29 cellular contexts compared by ENCODE assay signal in the genomic region with DNA sequence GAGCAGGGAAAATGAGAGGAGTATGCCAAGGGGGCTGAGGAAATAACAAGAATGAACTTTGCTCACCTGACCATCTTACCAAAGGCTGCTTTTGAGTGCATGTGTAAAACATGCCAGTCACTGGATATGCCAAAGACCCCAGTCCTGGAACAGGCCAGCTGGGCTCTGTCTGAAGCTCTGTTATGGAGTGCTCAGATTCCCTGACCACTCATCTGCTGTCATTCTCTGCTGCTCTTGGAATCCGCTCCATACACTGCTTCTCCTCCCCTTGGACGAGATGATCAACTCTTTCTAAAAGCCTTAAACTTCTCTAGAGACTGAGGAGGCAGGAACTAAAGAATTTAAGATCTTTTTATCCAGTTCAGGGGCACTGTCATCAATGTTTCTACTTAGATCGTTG.
"Had no signal": no experiment of that assay in that cellular context is flagged by ENCODE, and none has a peak within 500 bp of the region (broad histone marks: within the 10 kb centered on the region; RNA-seq: fewer than 3 reads in every experiment).

No MANE protein-coding gene starts in this region.

- H3K9me3 ChIP-seq: esophagus squamous epithelium, gastroesophageal sphincter had no signal

- DNase-seq: activated CD4-positive, alpha-beta memory T cell treated with anti-CD3 and anti-CD28 coated beads for 36 hours; activated CD4-positive, alpha-beta T cell treated with anti-CD3 and anti-CD28 coated beads for 36 hours; activated CD4-positive, alpha-beta T cell treated with anti-CD3 and anti-CD28 coated beads, Interleukin-2, amount 10 ng/mL, durations not matched to agents 24 days and 14 days; activated CD4-positive, CD25-positive, alpha-beta regulatory T cell; activated CD4-positive, CD25-positive, alpha-beta regulatory T cell treated with anti-CD3 and anti-CD28 coated beads, Interleukin-2, amount 50 U/mL, for 72 hours; activated CD8-positive, alpha-beta memory T cell treated with anti-CD3 and anti-CD28 coated beads, Interleukin-2, amount 10 ng/mL, durations not matched to agents 7 days and 5 days; activated CD8-positive, alpha-beta memory T cell treated with anti-CD3 and anti-CD28 coated beads, Interleukin-2, amount 50 U/mL, for 4 hours; activated CD8-positive, alpha-beta T cell treated with anti-CD3 and anti-CD28 coated beads, Interleukin-2, amount 10 ng/mL, durations not matched to agents 7 days and 5 days; activated gamma-delta T cell; activated naive CD4-positive, alpha-beta T cell; activated naive CD4-positive, alpha-beta T cell treated with anti-CD3 and anti-CD28 coated beads, Interleukin-2, amount 10 ng/mL, durations not matched to agents 7 days and 5 days; activated naive CD8-positive, alpha-beta T cell treated with anti-CD3 and anti-CD28 coated beads, Interleukin-2, amount 10 ng/mL, durations not matched to agents 7 days and 5 days; activated T-cell treated with anti-CD3 and anti-CD28 coated beads, Interleukin-2, amount 50 U/mL, for 1 hour; activated T-cell treated with anti-CD3 and anti-CD28 coated beads, Interleukin-2, amount 50 U/mL, for 48 hours; amniotic stem cell; anterior cingulate cortex; brain microvascular endothelial cell; cortex of kidney; dermis blood vessel endothelial cell; effector CD8-positive, alpha-beta T cell; esophagus squamous epithelium; foreskin melanocyte; T-helper 2 cell had no signal

- H3K27me3 ChIP-seq: brain microvascular endothelial cell, gastroesophageal sphincter had no signal

- H3K4me1 ChIP-seq: esophagus squamous epithelium, gastroesophageal sphincter had no signal

- H3K36me3 ChIP-seq: brain microvascular endothelial cell, esophagus squamous epithelium, gastroesophageal sphincter had no signal

- H3K4me3 ChIP-seq: esophagus squamous epithelium, gastroesophageal sphincter had no signal

- H3K27ac ChIP-seq: brain microvascular endothelial cell, epithelial cell of prostate, esophagus squamous epithelium, gastroesophageal sphincter had no signal

- FAIRE-seq: astrocyte, bronchial epithelial cell, endometrium, endothelial cell of umbilical vein had no signal
